20 cellular contexts compared by ENCODE assay signal in the genomic region with DNA sequence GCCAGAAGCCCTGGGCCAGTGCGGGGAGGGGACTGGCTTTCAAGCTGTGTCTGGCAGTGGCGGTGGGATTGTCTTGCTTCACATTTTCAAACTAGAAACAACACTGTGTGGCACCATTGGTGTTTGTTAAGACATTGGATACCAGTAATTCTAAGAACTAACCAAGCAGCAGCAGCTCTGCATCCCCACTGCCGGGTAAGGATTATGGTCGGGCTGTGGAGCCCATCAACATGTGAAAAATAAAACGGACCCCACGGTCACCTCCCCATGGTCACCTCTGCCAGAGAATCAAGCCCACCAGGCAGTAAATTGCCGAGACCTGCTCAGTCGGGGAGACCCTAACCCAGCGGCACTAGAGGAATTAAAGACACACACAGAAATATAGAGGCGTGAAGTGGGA.
A peak's percentile ranks its signal among the peaks of the same experiment; 100 is the strongest.
DNase-seq lines count a peak whose midpoint lies in the region; ATAC-seq and TF ChIP-seq lines count a peak whose summit lies in the region.
"Had no signal": no experiment of that assay in that cellular context is flagged by ENCODE, and none has a peak within 500 bp of the region (broad histone marks: within the 10 kb centered on the region; RNA-seq: fewer than 3 reads in every experiment).

No MANE protein-coding gene starts in this region.

- H2BK5ac ChIP-seq in neuronal stem cell (ENCODE audit: low read length): no peak overlapping the region

- no peaks in the 10 kb centered on the region for H3K27me3 ChIP-seq in neuronal stem cell (ENCODE audit: control insufficient read depth in 3 of 3, insufficient read depth in 3 of 3, low read depth in 1 of 3, low read length in 3 of 3)
- H3K27me3 ChIP-seq in psoas muscle (ENCODE audit: insufficient read depth in 3 of 3, low read length in 2 of 3): no peaks in the 10 kb centered on the region
- H3K27me3 ChIP-seq: BE2C had no signal

- peak; percentile 42 for DNase-seq in activated effector memory CD4-positive, alpha-beta T cell treated with anti-CD3 and anti-CD28 coated beads, Interleukin-2, amount 50 U/mL, for 16 hours
- no peak for DNase-seq in activated effector memory CD4-positive, alpha-beta T cell treated with Interleukin-2 at 50 U/mL for 16 hours
- peak; percentile 17 for DNase-seq in ecto neural progenitor cell (ENCODE audit: low spot score)
- no peak for DNase-seq in neuronal stem cell (ENCODE audit: low spot score)
- no peak for DNase-seq in psoas muscle
- no peak for DNase-seq in GM13976 (ENCODE audit: low spot score)
- DNase-seq: ACHN; BE2C; C1 segment of cervical spinal cord; CD4-positive, CD25-positive, alpha-beta regulatory T cell; CD8-positive, alpha-beta memory T cell; COR-L47; DMS 273 treated with DMSO at 0.1 percent for 48 hours; DMS53; DND-41; EL; GM23248 had no signal

- no peak overlapping the region for H3K4me2 ChIP-seq in neuronal stem cell (ENCODE audit: insufficient read depth, low read length, poor library complexity, severe bottlenecking)

- no peak overlapping the region for H3K18ac ChIP-seq in neuronal stem cell (ENCODE audit: low read length)

- H2BK12ac ChIP-seq in neuronal stem cell (ENCODE audit: low read length): no peak overlapping the region

- H3K79me1 ChIP-seq in neuronal stem cell (ENCODE audit: low read depth, low read length): no peaks in the 10 kb centered on the region

- H3K4me3 ChIP-seq in neuronal stem cell (ENCODE audit: low read length in 2 of 2): no peak overlapping the region
- H3K4me3 ChIP-seq in psoas muscle: no peak overlapping the region
- H3K4me3 ChIP-seq: GM12878, GM23248, HAP-1 had no signal

- no peak overlapping the region for H4K8ac ChIP-seq in neuronal stem cell (ENCODE audit: low read depth, low read length)

- no peak overlapping the region for H3K14ac ChIP-seq in neuronal stem cell (ENCODE audit: low read length)

- ATAC-seq in psoas muscle: no peak
- ATAC-seq: GM12878, HepG2 had no signal

- no peak overlapping the region for H3K9ac ChIP-seq in neuronal stem cell (ENCODE audit: low read depth, low read length, poor library complexity)
- H3K9ac ChIP-seq: GM23248 had no signal

- peak overlapping the region; percentile 14 for H2BK15ac ChIP-seq in neuronal stem cell (ENCODE audit: low read length)

- no peak overlapping the region for H2AFZ ChIP-seq in neuronal stem cell (ENCODE audit: low read length)
- H2AFZ ChIP-seq: GM23248 had no signal

- H2BK120ac ChIP-seq in neuronal stem cell (ENCODE audit: low read depth, low read length): no peak overlapping the region

- H3K4me1 ChIP-seq in neuronal stem cell (ENCODE audit: control insufficient read depth in 2 of 2, insufficient read depth in 1 of 2, low read depth in 1 of 2, low read length in 2 of 2): no peaks in the 10 kb centered on the region
- no peaks in the 10 kb centered on the region for H3K4me1 ChIP-seq in psoas muscle
- H3K4me1 ChIP-seq: BE2C had no signal

- H3K9me3 ChIP-seq in neuronal stem cell (replicated peaks in 1 of 2; ENCODE audit: control insufficient read depth in 2 of 2, insufficient read depth in 1 of 2, low read depth in 1 of 2, low read length in 2 of 2) (peaks cover 0 to 10% of the 10 kb centered on the region in 2 donors), psoas muscle (no peaks in the 10 kb centered on the region)
- H3K9me3 ChIP-seq: BE2C, HAP-1 had no signal

- no peak overlapping the region for H3K4ac ChIP-seq in neuronal stem cell (ENCODE audit: low read length)

- intact Hi-C loops in psoas muscle (cut with DNase I): no loop called here

- no peak overlapping the region for H2AK5ac ChIP-seq in neuronal stem cell (ENCODE audit: low read depth, low read length)

- no peak overlapping the region for H3K27ac ChIP-seq in neuronal stem cell (replicated peaks; ENCODE audit: low read length)
- H3K27ac ChIP-seq in psoas muscle: no peak overlapping the region
- H3K27ac ChIP-seq: GM23248 had no signal

- no peak overlapping the region for H3K23ac ChIP-seq in neuronal stem cell (ENCODE audit: low read depth, low read length, poor library complexity)

- H3K36me3 ChIP-seq in neuronal stem cell (replicated peaks in 1 of 2; ENCODE audit: control insufficient read depth in 2 of 2, insufficient read depth in 2 of 2, low read length in 2 of 2) (no peaks in the 10 kb centered on the region), psoas muscle (ENCODE audit: insufficient read depth in 1 of 2, low read depth in 1 of 2) (no peaks in the 10 kb centered on the region)
- H3K36me3 ChIP-seq: BE2C, HAP-1 had no signal

- no peak for TF ChIP-seq CTCF in psoas muscle (IDR thresholded peaks at IDR 0.05)
- TF ChIP-seq CTCF in GM13976 (IDR thresholded peaks at IDR 0.05; ENCODE audit: borderline replicate concordance, control extremely low read depth, extremely low read depth, insufficient read depth, missing control alignments): no peak

- no CpG with 5 or more reads among the region's 10 CpGs for WGBS in neuronal stem cell (ENCODE audit: extremely low coverage in 2 of 2, insufficient read length in 2 of 2, insufficient replicate concordance in 1 of 2), 2 donors
- 95 to 96% (median 95%) methylated on average over 10 of the region's 10 CpGs for WGBS in psoas muscle, 3 donors

- in situ Hi-C loops in GM13976 (cut with MboI; ENCODE audit: low sequenced_read_pairs, unreplicated experiment): no loop called here

- no peak overlapping the region for H4K91ac ChIP-seq in neuronal stem cell (ENCODE audit: low read depth, low read length, poor library complexity)

Comparison
In these comparisons a context has a peak if more than half of its experiments do, and no peak if none do; other contexts are left out.
1. DNase-seq: peak in activated effector memory CD4-positive, alpha-beta T cell treated with anti-CD3 and anti-CD28 coated beads, Interleukin-2, amount 50 U/mL, for 16 hours (single experiment) and ecto neural progenitor cell (single experiment); none in activated effector memory CD4-positive, alpha-beta T cell treated with Interleukin-2 at 50 U/mL for 16 hours (single experiment), neuronal stem cell (single experiment), psoas muscle (0 of 2) and GM13976 (single experiment).